1 cellular context compared by ENCODE assay signal in the genomic region with DNA sequence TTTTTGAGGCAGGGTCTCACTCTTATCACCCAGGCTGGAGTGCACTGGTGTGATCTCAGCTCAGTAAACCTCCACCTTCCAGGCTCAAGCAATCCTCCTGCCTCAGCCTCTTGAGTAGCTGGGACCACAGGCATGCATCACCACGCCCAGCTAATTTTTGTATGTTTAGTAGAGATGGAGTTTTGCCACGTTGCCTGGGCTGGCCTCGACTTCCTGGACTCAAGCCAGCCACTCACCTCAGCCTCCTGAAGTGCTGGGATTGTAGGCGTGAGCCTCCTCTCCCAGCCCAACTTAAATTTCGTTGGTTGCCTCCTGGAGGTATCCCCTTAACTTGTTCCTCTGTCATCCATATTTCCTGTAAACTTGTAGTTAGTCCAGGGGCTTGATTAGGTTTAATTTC.
A peak's percentile ranks its signal among the peaks of the same experiment; 100 is the strongest.
TF ChIP-seq lines count a peak whose summit lies in the region.

No MANE protein-coding gene starts in this region.

TF ChIP-seq in K562, 482 proteins besides CTCF, POLR2A, EP300 and RAD21:
- TF ChIP-seq POLR2AphosphoS5 (IDR thresholded peaks at IDR 0.05; ENCODE audit: control insufficient read depth, insufficient read depth, low read depth, low read length) = no peak
- TF ChIP-seq BCOR (IDR thresholded peaks at IDR 0.05) = no peak
- 0 out of 2 replicates have a peak, but pooled peaks have one; percentile 13 for TF ChIP-seq NFIC (IDR thresholded peaks at IDR 0.05)
- TF ChIP-seq ZC3H11A (IDR thresholded peaks at IDR 0.05; ENCODE audit: low read depth, low read length) = no peak
- no peak for TF ChIP-seq HDAC2 (IDR thresholded peaks at IDR 0.05)
